Comparison of ENCODE assay signal across 7 cellular contexts in the genomic region with DNA sequence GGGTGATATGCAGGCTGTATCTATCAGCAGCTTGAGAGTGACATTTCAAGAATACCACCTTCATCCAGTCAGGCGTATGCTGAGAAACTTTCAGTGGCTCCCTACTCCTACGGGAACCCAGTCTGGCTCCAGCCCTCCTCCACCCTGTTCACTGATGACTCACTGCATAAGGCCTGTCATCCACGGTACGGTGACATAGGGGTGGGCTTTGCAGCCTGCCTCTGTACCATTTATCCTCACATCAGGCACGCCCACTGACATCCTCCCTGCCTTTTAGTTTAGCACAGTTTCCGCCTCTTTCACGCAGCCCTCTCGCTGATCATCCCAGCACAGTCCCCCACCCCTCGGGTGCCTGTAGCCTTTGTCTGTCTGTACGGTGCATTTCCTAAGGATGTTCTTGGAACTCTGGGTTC. TPM values are rescaled to one million over a fixed set of nuclear protein-coding genes. Genes with fewer than 3 reads are reported as not detected.
DNase-seq lines count a peak whose midpoint lies in the region; ATAC-seq lines count a peak whose summit lies in the region.

No MANE protein-coding gene starts in this region.

- peaks cover 4% of the 10 kb centered on the region for H3K9me3 Mint-ChIP-seq in T-helper 1 cell treated with Interleukin-12 subunit alpha and Interleukin-12 subunit beta and Interleukin-4 antibody, amounts not matched to agents 30 μg/mL and 1 μg/mL, for 36 hours
- H3K9me3 Mint-ChIP-seq in activated naive CD4-positive, alpha-beta T cell treated with anti-CD3 and anti-CD28 coated beads for 36 hours = no peaks in the 10 kb centered on the region

- H3K36me3 Mint-ChIP-seq in T-helper 1 cell treated with Interleukin-12 subunit alpha and Interleukin-12 subunit beta and Interleukin-4 antibody, amounts not matched to agents 30 μg/mL and 1 μg/mL, for 36 hours (ENCODE audit: low read depth) = peaks cover 23% of the 10 kb centered on the region
- H3K36me3 Mint-ChIP-seq in activated naive CD4-positive, alpha-beta T cell treated with anti-CD3 and anti-CD28 coated beads for 36 hours (ENCODE audit: low read depth) = no peaks in the 10 kb centered on the region

- peak overlapping the region; percentile 39 for H3K27ac Mint-ChIP-seq in T-helper 1 cell treated with Interleukin-12 subunit alpha and Interleukin-12 subunit beta and Interleukin-4 antibody, amounts not matched to agents 30 μg/mL and 1 μg/mL, for 36 hours
- peak overlapping the region; percentile 59 for H3K27ac Mint-ChIP-seq in activated naive CD4-positive, alpha-beta T cell treated with anti-CD3 and anti-CD28 coated beads for 36 hours

- H3K4me1 Mint-ChIP-seq in T-helper 1 cell treated with Interleukin-12 subunit alpha and Interleukin-12 subunit beta and Interleukin-4 antibody, amounts not matched to agents 30 μg/mL and 1 μg/mL, for 36 hours (ENCODE audit: low read depth) = peaks cover 29% of the 10 kb centered on the region
- H3K4me1 Mint-ChIP-seq in activated naive CD4-positive, alpha-beta T cell treated with anti-CD3 and anti-CD28 coated beads for 36 hours (ENCODE audit: low read depth) = peaks cover 45% of the 10 kb centered on the region

- ATAC-seq in stimulated activated naive CD8-positive, alpha-beta T cell treated with anti-CD3 and anti-CD28 coated beads, Interleukin-15, Interleukin-2, amounts not matched to agents 100 U/mL and 50 U/mL, for 24 hours = peak; percentile 100
- no peak for ATAC-seq in HG03280 (IDR thresholded peaks at IDR 0.05; ENCODE audit: unreplicated experiment)
- no peak for ATAC-seq in HG03159 (IDR thresholded peaks at IDR 0.05; ENCODE audit: unreplicated experiment)
- ATAC-seq in HG03175 (IDR thresholded peaks at IDR 0.05; ENCODE audit: unreplicated experiment) = no peak

- CTCF ChIA-PET in activated naive CD4-positive, alpha-beta T cell treated with anti-CD3 and anti-CD28 coated beads for 36 hours (lab: Charles Lee) = interaction anchor here (0.8 to 7.0 kb wide), 4 partner anchors 9 to 24 kb away, joined by 3 to 41 read pairs (median 8); a partner anchor contains a TSS

- intact Hi-C loops in activated naive CD4-positive, alpha-beta T cell treated with anti-CD3 and anti-CD28 coated beads for 36 hours (cut with micrococcal nuclease) = loop anchor here (1.0 kb wide), 3 partner anchors 11 to 24 kb away; no protein-coding TSS in a partner anchor

- H3K27me3 Mint-ChIP-seq in T-helper 1 cell treated with Interleukin-12 subunit alpha and Interleukin-12 subunit beta and Interleukin-4 antibody, amounts not matched to agents 30 μg/mL and 1 μg/mL, for 36 hours (ENCODE audit: low read depth) = no peaks in the 10 kb centered on the region
- no peaks in the 10 kb centered on the region for H3K27me3 Mint-ChIP-seq in activated naive CD4-positive, alpha-beta T cell treated with anti-CD3 and anti-CD28 coated beads for 36 hours (ENCODE audit: low read depth)

- peak; percentile 86 for DNase-seq in activated naive CD4-positive, alpha-beta T cell treated with anti-CD3 and anti-CD28 coated beads for 36 hours
- peak; percentile 13 for DNase-seq in middle frontal gyrus (ENCODE audit: extremely low spot score, low spot score)
- peak; percentile 79 for DNase-seq in stimulated activated naive CD8-positive, alpha-beta T cell treated with anti-CD3 and anti-CD28 coated beads, Interleukin-15, Interleukin-2, amounts not matched to agents 100 U/mL and 50 U/mL, for 24 hours

- no peak overlapping the region for H3K4me3 Mint-ChIP-seq in T-helper 1 cell treated with Interleukin-12 subunit alpha and Interleukin-12 subunit beta and Interleukin-4 antibody, amounts not matched to agents 30 μg/mL and 1 μg/mL, for 36 hours
- H3K4me3 Mint-ChIP-seq in activated naive CD4-positive, alpha-beta T cell treated with anti-CD3 and anti-CD28 coated beads for 36 hours = peak overlapping the region; percentile 61

RNA-seq across cellular contexts. Expression of a gene that starts 11.7 kb away (rescaled TPM):
- total RNA-seq in activated naive CD4-positive, alpha-beta T cell treated with anti-CD3 and anti-CD28 coated beads for 36 hours = 1 to 10 TPM; 8.4 to 9.7 TPM

Comparison
In these comparisons a context has a peak if more than half of its experiments do, and no peak if none do; other contexts are left out.
1. DNase-seq: peak in every context shown above with its lines; median percentile 86 in activated naive CD4-positive, alpha-beta T cell treated with anti-CD3 and anti-CD28 coated beads for 36 hours; 79 in stimulated activated naive CD8-positive, alpha-beta T cell treated with anti-CD3 and anti-CD28 coated beads, Interleukin-15, Interleukin-2, amounts not matched to agents 100 U/mL and 50 U/mL, for 24 hours; 13 in middle frontal gyrus.